ENCODE assay signal across 33 cellular contexts in the genomic region with DNA sequence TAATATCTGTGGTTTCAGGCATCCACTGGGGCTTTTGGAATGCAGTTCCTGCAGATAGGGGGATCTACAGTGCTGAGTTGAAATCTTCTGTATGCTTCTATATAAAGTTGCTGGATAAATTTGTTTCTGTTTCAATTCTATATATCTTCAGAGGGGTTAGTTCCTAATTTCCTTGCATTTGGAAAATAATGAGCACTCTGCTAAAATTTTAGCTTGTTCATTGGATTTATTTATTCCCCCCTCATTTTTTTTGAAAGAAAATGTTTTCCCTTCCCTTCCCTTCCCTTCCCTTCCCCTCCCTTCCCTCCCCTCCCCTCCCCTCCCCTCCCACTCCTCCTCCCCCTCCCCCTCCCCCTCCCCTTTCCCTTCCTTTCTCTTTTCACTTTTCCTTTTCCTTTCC.
DNase-seq lines count a peak whose midpoint lies in the region; ATAC-seq, FAIRE-seq and TF ChIP-seq lines count a peak whose summit lies in the region.
"Had no signal": no experiment of that assay in that cellular context is flagged by ENCODE, and none has a peak within 500 bp of the region (broad histone marks: within the 10 kb centered on the region; RNA-seq: fewer than 3 reads in every experiment).

No MANE protein-coding gene starts in this region.

- no peaks in the 10 kb centered on the region for H3K4me1 ChIP-seq in HepG2 (ENCODE audit: insufficient read depth, low read length)
- no peaks in the 10 kb centered on the region for H3K4me1 ChIP-seq in right lobe of liver
- no peaks in the 10 kb centered on the region for H3K4me1 ChIP-seq in K562 (replicated peaks in 1 of 2; ENCODE audit: control insufficient read depth in 2 of 2, insufficient read depth in 2 of 2, low read length in 2 of 2)
- H3K4me1 ChIP-seq: A549; BE2C; BLaER1; BLaER1 treated with 17β-estradiol and CSF1 and Interleukin-3, amounts not matched to agents 10 nM and 100 nM; Caco-2 had no signal

- no peak overlapping the region for H3K9ac ChIP-seq in HepG2 (ENCODE audit: insufficient read depth, low read depth, low read length)
- H3K9ac ChIP-seq in K562 (ENCODE audit: insufficient read depth in 1 of 2, low read depth in 2 of 2, low read length in 2 of 2): no peak overlapping the region
- H3K9ac ChIP-seq: BLaER1; BLaER1 treated with 17β-estradiol and CSF1 and Interleukin-3, amounts not matched to agents 10 nM and 100 nM had no signal

- TF ChIP-seq EP300 in HepG2 (IDR thresholded peaks at IDR 0.05; ENCODE audit: low read depth in 2 of 2, low read length in 2 of 2) (no peak), HepG2 (CRISPR knock-in tag; IDR thresholded peaks at IDR 0.05; ENCODE audit: borderline replicate concordance) (no peak), K562 (IDR thresholded peaks at IDR 0.05; ENCODE audit: low read length) (no peak)

- FAIRE-seq in HepG2 (lab: Jason Lieb, UNC) (no peak), K562 (lab: Jason Lieb, UNC) (no peak)
- FAIRE-seq: A204.1, A549, D721Med had no signal

- H3K79me2 ChIP-seq in HepG2 (ENCODE audit: insufficient read depth, low read length): no peaks in the 10 kb centered on the region
- no peaks in the 10 kb centered on the region for H3K79me2 ChIP-seq in K562 (ENCODE audit: control insufficient read depth, insufficient read depth, low read length)

- DNase-seq in HepG2 (ENCODE audit: low spot score): no peak
- no peak for DNase-seq in right lobe of liver
- peak; percentile 9 for DNase-seq in OCI-M1 (lab: John Stamatoyannopoulos, UW)
- DNase-seq in K562 (ENCODE audit: extremely low read depth in 1 of 4, low spot score in 3 of 4): no peak
- no peak for DNase-seq in DMS153 treated with DMSO at 0.1 percent for 48 hours (lab: John Stamatoyannopoulos, UW; ENCODE audit: unreplicated experiment)
- no peak for DNase-seq in NCI-H748 (lab: John Stamatoyannopoulos, UW; ENCODE audit: unreplicated experiment)
- DNase-seq: 8988T; ACHN; AML-193; BE2C; C1 segment of cervical spinal cord; Caco-2; Calu3; CD4-positive, alpha-beta memory T cell; CD4-positive, alpha-beta T cell; CD4-positive, CD25-positive, alpha-beta regulatory T cell; CD8-positive, alpha-beta memory T cell; CD8-positive, alpha-beta T cell; COR-L47; DMS 273 treated with DMSO at 0.1 percent for 48 hours; DMS153; DMS53; DMS79; DMS79 treated with DMSO at 0.1 percent for 48 hours; DND-41; EL had no signal

- H3K4me3 ChIP-seq in HepG2 (replicated peaks in 1 of 3; ENCODE audit: insufficient read depth in 1 of 3, low read depth in 2 of 3, low read length in 3 of 3) (no peak overlapping the region), right lobe of liver (no peak overlapping the region), K562 (no peak overlapping the region)
- H3K4me3 ChIP-seq: A549; BLaER1; BLaER1 treated with 17β-estradiol and CSF1 and Interleukin-3, amounts not matched to agents 10 nM and 100 nM had no signal

- H3K4me2 ChIP-seq in HepG2 (ENCODE audit: low read depth, low read length) (no peak overlapping the region), K562 (ENCODE audit: insufficient read depth, low read length) (no peak overlapping the region)
- H3K4me2 ChIP-seq: A549; BLaER1; BLaER1 treated with 17β-estradiol and CSF1 and Interleukin-3, amounts not matched to agents 10 nM and 100 nM had no signal

- H3K27me3 ChIP-seq in HepG2 (ENCODE audit: control insufficient read depth in 1 of 2, insufficient read depth in 2 of 2, low read length in 2 of 2) (no peaks in the 10 kb centered on the region), right lobe of liver (no peaks in the 10 kb centered on the region), K562 (ENCODE audit: control insufficient read depth in 2 of 2, insufficient read depth in 2 of 2, low read length in 2 of 2) (no peaks in the 10 kb centered on the region)
- H3K27me3 ChIP-seq: BE2C; BLaER1; BLaER1 treated with 17β-estradiol and CSF1 and Interleukin-3, amounts not matched to agents 10 nM and 100 nM had no signal

- H3K9me1 ChIP-seq in K562 (ENCODE audit: control insufficient read depth, insufficient read depth, low read length): no peaks in the 10 kb centered on the region

- H2AFZ ChIP-seq in HepG2 (ENCODE audit: low read length) (no peak overlapping the region), K562 (ENCODE audit: low read depth, low read length) (no peak overlapping the region)

- no peak for TF ChIP-seq CTCF in HepG2 (CRISPR knock-in tag; IDR thresholded peaks at IDR 0.05)
- TF ChIP-seq CTCF in right lobe of liver (IDR thresholded peaks at IDR 0.05): no peak
- TF ChIP-seq CTCF in K562 (IDR thresholded peaks at IDR 0.05 in 2 of 3, conservative IDR thresholded peaks at IDR 0.05 in 1 of 3; ENCODE audit: insufficient read depth in 2 of 3, low read depth in 1 of 3, low read length in 3 of 3): no peak

- intact Hi-C loops in HepG2 (cut with micrococcal nuclease; ENCODE audit: unreplicated experiment) (no loop called here), right lobe of liver (cut with DNase I) (no loop called here), K562 (cut with micrococcal nuclease) (no loop called here)

- TF ChIP-seq RAD21 in HepG2 (CRISPR knock-in tag; IDR thresholded peaks at IDR 0.05): no peak
- no peak for TF ChIP-seq RAD21 in K562 (CRISPR knock-in tag; conservative IDR thresholded peaks at IDR 0.05 in 1 of 2, IDR thresholded peaks at IDR 0.05 in 1 of 2)

- no peak for TF ChIP-seq POLR2A in HepG2 (IDR thresholded peaks at IDR 0.05; ENCODE audit: insufficient read depth in 1 of 2, low read depth in 2 of 2, low read length in 2 of 2)
- TF ChIP-seq POLR2A in right lobe of liver (IDR thresholded peaks at IDR 0.05): no peak
- no peak for TF ChIP-seq POLR2A in K562 (conservative IDR thresholded peaks at IDR 0.05)

- in situ Hi-C loops in HepG2 (cut with HindIII; ENCODE audit: extremely low pct_ligation_motif_present, low pct_unique_long_range_greater_than_20kb): no loop called here
- in situ Hi-C loops in K562 (cut with MboI): no loop called here

- H3K36me3 ChIP-seq in HepG2 (replicated peaks in 1 of 2; ENCODE audit: control insufficient read depth in 1 of 2, insufficient read depth in 2 of 2, low read length in 2 of 2) (no peaks in the 10 kb centered on the region), right lobe of liver (no peaks in the 10 kb centered on the region), K562 (ENCODE audit: control insufficient read depth, insufficient read depth, low read length) (no peaks in the 10 kb centered on the region)
- H3K36me3 ChIP-seq: BE2C; BLaER1; BLaER1 treated with 17β-estradiol and CSF1 and Interleukin-3, amounts not matched to agents 10 nM and 100 nM had no signal

- POLR2A ChIA-PET in HepG2 (lab: Yijun Ruan, JAX): no interaction called here
- POLR2A ChIA-PET in K562 (lab: Yijun Ruan, JAX): no interaction called here

- H3K9me3 ChIP-seq in HepG2 (ENCODE audit: low read length): peaks cover 9% of the 10 kb centered on the region; the same call in 1 of the 2 replicates
- no peaks in the 10 kb centered on the region for H3K9me3 ChIP-seq in right lobe of liver
- no peaks in the 10 kb centered on the region for H3K9me3 ChIP-seq in K562 (replicated peaks; ENCODE audit: control insufficient read depth, insufficient read depth, low read depth, low read length)
- H3K9me3 ChIP-seq: A549; BE2C; BLaER1; BLaER1 treated with 17β-estradiol and CSF1 and Interleukin-3, amounts not matched to agents 10 nM and 100 nM; Caco-2 had no signal

- H4K20me1 ChIP-seq in HepG2 (ENCODE audit: insufficient read depth, low read length) (no peaks in the 10 kb centered on the region), K562 (replicated peaks; ENCODE audit: control insufficient read depth, insufficient read depth, low read length) (no peaks in the 10 kb centered on the region)
- H4K20me1 ChIP-seq: BLaER1; BLaER1 treated with 17β-estradiol and CSF1 and Interleukin-3, amounts not matched to agents 10 nM and 100 nM had no signal

- ATAC-seq in HepG2: no peak
- ATAC-seq in right lobe of liver: no peak
- no peak for ATAC-seq in K562
- ATAC-seq: A549; CD8-positive, alpha-beta T cell had no signal

- CTCF ChIA-PET in HepG2 (lab: Yijun Ruan, JAX; ENCODE audit: low intra/inter-chr PET ratio, low total read pairs): no interaction called here
- CTCF ChIA-PET in K562 (lab: Yijun Ruan, JAX; ENCODE audit: low intra/inter-chr PET ratio): no interaction called here

- BruUV-seq in HepG2 (replicated peaks; lab: Mats Ljungman, UMichigan) (no TSS peak), K562 (replicated peaks; lab: Mats Ljungman, UMichigan) (no TSS peak)

- H3K27ac ChIP-seq in HepG2 (ENCODE audit: extremely low read length, insufficient read depth, low read length): no peak overlapping the region
- H3K27ac ChIP-seq in right lobe of liver: no peak overlapping the region
- H3K27ac ChIP-seq in K562 (ENCODE audit: extremely low read depth, low read depth, low read length): no peak overlapping the region
- H3K27ac ChIP-seq: 22Rv1; A549; BLaER1; BLaER1 treated with 17β-estradiol and CSF1 and Interleukin-3, amounts not matched to agents 10 nM and 100 nM; C4-2B had no signal

TF ChIP-seq in HepG2, 621 proteins besides CTCF, POLR2A, EP300 and RAD21 (continues in another document):
- TF ChIP-seq TGIF2 (CRISPR knock-in tag; IDR thresholded peaks at IDR 0.05): no peak
- TF ChIP-seq HNRNPK (IDR thresholded peaks at IDR 0.05; ENCODE audit: low read depth, low read length, poor library complexity, severe bottlenecking): peak; percentile 86
- TF ChIP-seq MBNL3 (CRISPR knock-in tag; conservative IDR thresholded peaks at IDR 0.05): no peak

TF ChIP-seq in K562, 482 proteins besides CTCF, POLR2A, EP300 and RAD21:
- TF ChIP-seq HNRNPL (IDR thresholded peaks at IDR 0.05; ENCODE audit: low read depth, low read length) (no peak), HNRNPK (IDR thresholded peaks at IDR 0.05; ENCODE audit: low read depth, low read length, poor library complexity, severe bottlenecking) (peak; percentile 91), PCBP2 (IDR thresholded peaks at IDR 0.05; ENCODE audit: low read depth, low read length, poor library complexity, severe bottlenecking) (peak; percentile 20), ZNF217 (CRISPR knock-in tag; IDR thresholded peaks at IDR 0.05) (no peak)
